ENCODE assay signal across 21 cellular contexts in genomic region chr18:28032177-28032576, GRCh38.
"Had no signal": no experiment of that assay in that cellular context is flagged by ENCODE, and none has a peak within 500 bp of the region (broad histone marks: within the 10 kb centered on the region; RNA-seq: fewer than 3 reads in every experiment).

No MANE protein-coding gene starts in this region.

- H3K4me3 Mint-ChIP-seq: activated B cell treated with CpG ODN at 0.5 μM for 24 hours; activated CD8-positive, alpha-beta memory T cell treated with anti-CD3 and anti-CD28 coated beads, Interleukin-2, amount 10 ng/mL, durations not matched to agents 7 days and 5 days; activated CD8-positive, alpha-beta T cell treated with anti-CD3 and anti-CD28 coated beads for 36 hours; immature natural killer cell; natural killer cell had no signal

- H3K9me3 ChIP-seq: prostate gland, upper lobe of left lung had no signal

- FAIRE-seq: colon had no signal

- H3K4me1 Mint-ChIP-seq: activated B cell treated with CpG ODN at 0.5 μM for 24 hours; activated CD8-positive, alpha-beta memory T cell treated with anti-CD3 and anti-CD28 coated beads, Interleukin-2, amount 10 ng/mL, durations not matched to agents 7 days and 5 days; immature natural killer cell; natural killer cell had no signal

- H3K36me3 Mint-ChIP-seq: activated CD8-positive, alpha-beta memory T cell treated with anti-CD3 and anti-CD28 coated beads, Interleukin-2, amount 10 ng/mL, durations not matched to agents 7 days and 5 days; activated naive CD4-positive, alpha-beta T cell treated with anti-CD3 and anti-CD28 coated beads, Interleukin-2, amount 50 U/mL, for 72 hours; immature natural killer cell; natural killer cell had no signal

- H3K27me3 Mint-ChIP-seq: activated B cell treated with CpG ODN at 0.5 μM for 24 hours; activated CD8-positive, alpha-beta memory T cell treated with anti-CD3 and anti-CD28 coated beads, Interleukin-2, amount 10 ng/mL, durations not matched to agents 7 days and 5 days; activated CD8-positive, alpha-beta T cell treated with anti-CD3 and anti-CD28 coated beads for 36 hours had no signal

- DNase-seq: activated B cell treated with CpG ODN at 0.5 μM for 24 hours; activated CD4-positive, alpha-beta T cell treated with anti-CD3 and anti-CD28 coated beads for 4 hours; activated CD8-positive, alpha-beta memory T cell treated with anti-CD3 and anti-CD28 coated beads, Interleukin-2, amount 10 ng/mL, durations not matched to agents 7 days and 5 days; activated CD8-positive, alpha-beta T cell treated with anti-CD3 and anti-CD28 coated beads for 36 hours; activated T-cell treated with anti-CD3 and anti-CD28 coated beads for 4 hours; aorta; brain microvascular endothelial cell; central memory CD4-positive, alpha-beta T cell; foreskin fibroblast; immature natural killer cell; kidney glomerular epithelial cell; left ventricle myocardium superior; midbrain; natural killer cell; stimulated activated CD4-positive, alpha-beta T cell treated with anti-CD3 and anti-CD28 coated beads, Interleukin-4, amount 100 ng/mL, for 4 hours; stimulated activated naive CD8-positive, alpha-beta T cell treated with anti-CD3 and anti-CD28 coated beads, Interleukin-15, Interleukin-2, amounts not matched to agents 100 U/mL and 50 U/mL, for 24 hours; T-helper 9 cell; upper lobe of left lung had no signal

- H3K27ac Mint-ChIP-seq: activated B cell treated with CpG ODN at 0.5 μM for 24 hours; activated CD8-positive, alpha-beta memory T cell treated with anti-CD3 and anti-CD28 coated beads, Interleukin-2, amount 10 ng/mL, durations not matched to agents 7 days and 5 days; activated CD8-positive, alpha-beta T cell treated with anti-CD3 and anti-CD28 coated beads for 36 hours; activated naive CD4-positive, alpha-beta T cell treated with anti-CD3 and anti-CD28 coated beads, Interleukin-2, amount 50 U/mL, for 72 hours; immature natural killer cell; natural killer cell had no signal

- ATAC-seq: activated CD8-positive, alpha-beta memory T cell treated with anti-CD3 and anti-CD28 coated beads, Interleukin-2, amount 10 ng/mL, durations not matched to agents 7 days and 5 days; activated CD8-positive, alpha-beta T cell treated with anti-CD3 and anti-CD28 coated beads for 36 hours; activated naive CD4-positive, alpha-beta T cell treated with anti-CD3 and anti-CD28 coated beads, Interleukin-2, amount 50 U/mL, for 72 hours; left ventricle myocardium superior; natural killer cell; stimulated activated naive CD8-positive, alpha-beta T cell treated with anti-CD3 and anti-CD28 coated beads, Interleukin-15, Interleukin-2, amounts not matched to agents 100 U/mL and 50 U/mL, for 24 hours had no signal

- H3K4me1 ChIP-seq: prostate gland, upper lobe of left lung had no signal

- H3K9me3 Mint-ChIP-seq: activated CD8-positive, alpha-beta T cell treated with anti-CD3 and anti-CD28 coated beads for 36 hours had no signal

- H3K4me3 ChIP-seq: prostate gland, upper lobe of left lung had no signal

- H3K27ac ChIP-seq: brain microvascular endothelial cell, prostate gland, upper lobe of left lung had no signal

- H3K27me3 ChIP-seq: brain microvascular endothelial cell, upper lobe of left lung had no signal

- H3K36me3 ChIP-seq: brain microvascular endothelial cell, prostate gland, upper lobe of left lung had no signal
